ENCODE assay signal across 12 cellular contexts in genomic region chr14:99745307-99745951, GRCh38. TPM values are rescaled to one million over a fixed set of nuclear protein-coding genes. Genes with fewer than 3 reads are reported as not detected.
DNase-seq lines count a peak whose midpoint lies in the region; ATAC-seq, FAIRE-seq and TF ChIP-seq lines count a peak whose summit lies in the region.
"Had no signal": no experiment of that assay in that cellular context is flagged by ENCODE, and none has a peak within 500 bp of the region (broad histone marks: within the 10 kb centered on the region; RNA-seq: fewer than 3 reads in every experiment).

No MANE protein-coding gene starts in this region.

- TF ChIP-seq CTCF in astrocyte (IDR thresholded peaks at IDR 0.05; ENCODE audit: insufficient read depth, low read depth, low read length) = no peak

- H3K4me1 ChIP-seq in astrocyte (ENCODE audit: insufficient read depth, low read length) = peaks cover 37% of the 10 kb centered on the region
- peaks cover 90% of the 10 kb centered on the region for H3K4me1 ChIP-seq in stomach smooth muscle (ENCODE audit: control insufficient read depth, insufficient read depth, low read length)

- H3K4me3 ChIP-seq in astrocyte (ENCODE audit: insufficient read depth, low read depth, low read length) = no peak overlapping the region
- peak overlapping the region; percentile 27 to 58 for H3K4me3 ChIP-seq in stomach smooth muscle (ENCODE audit: low read length in 2 of 2)

- no peaks in the 10 kb centered on the region for H4K20me1 ChIP-seq in astrocyte (ENCODE audit: insufficient read depth, low read length)

- H3K27me3 Mint-ChIP-seq in astrocyte (ENCODE audit: low read depth, unreplicated experiment) = peaks cover 35% of the 10 kb centered on the region

- no peak for TF ChIP-seq POLR2A in GM12892 (IDR thresholded peaks at IDR 0.05; ENCODE audit: low read depth, low read length)

- H3K27me3 ChIP-seq in astrocyte (ENCODE audit: insufficient read depth, low read length) (no peaks in the 10 kb centered on the region), stomach smooth muscle (ENCODE audit: control insufficient read depth in 1 of 2, insufficient read depth in 2 of 2, low read length in 2 of 2) (no peaks in the 10 kb centered on the region)

- H3K79me2 ChIP-seq in astrocyte (ENCODE audit: insufficient read depth, low read length) = peaks cover 6% of the 10 kb centered on the region

- H3K9me3 Mint-ChIP-seq in astrocyte (ENCODE audit: unreplicated experiment) = no peaks in the 10 kb centered on the region

- H3K36me3 ChIP-seq in astrocyte (ENCODE audit: insufficient read depth, low read length) (no peaks in the 10 kb centered on the region), stomach smooth muscle (ENCODE audit: control insufficient read depth in 2 of 2, insufficient read depth in 2 of 2, low read length in 2 of 2) (peaks cover 0 to 3% of the 10 kb centered on the region in 2 donors)
- H3K36me3 ChIP-seq: WERI-Rb-1 had no signal

- no peak overlapping the region for H2AFZ ChIP-seq in astrocyte (ENCODE audit: low read depth, low read length)

- H3K27ac ChIP-seq in astrocyte (ENCODE audit: low read depth, low read length) (peak overlapping the region; percentile 94), stomach smooth muscle (ENCODE audit: low read length) (peak overlapping the region; percentile 91)
- H3K27ac ChIP-seq: KMS-11, WERI-Rb-1 had no signal

- H3K4me2 ChIP-seq in astrocyte (ENCODE audit: low read length) = peak overlapping the region; percentile 73
- H3K4me2 ChIP-seq: KMS-11 had no signal

- H3K36me3 Mint-ChIP-seq in astrocyte (ENCODE audit: low read depth, unreplicated experiment) = no peaks in the 10 kb centered on the region

- H3K4me1 Mint-ChIP-seq in astrocyte (ENCODE audit: low read depth, unreplicated experiment) = peaks cover 14% of the 10 kb centered on the region

- peak overlapping the region; percentile 79 for H3K9ac ChIP-seq in astrocyte (ENCODE audit: low read length)
- peak overlapping the region; percentile 39 to 47 for H3K9ac ChIP-seq in stomach smooth muscle (ENCODE audit: low read length in 2 of 2)
- H3K9ac ChIP-seq: KMS-11 had no signal

- DNase-seq in GM12892 (ENCODE audit: insufficient read length) = no peak
- DNase-seq in astrocyte (ENCODE audit: low read depth) = peak; percentile 95
- DNase-seq in hepatic stellate cell (ENCODE audit: low spot score) = peak; percentile 76
- no peak for DNase-seq in NCI-H128 (lab: John Stamatoyannopoulos, UW; ENCODE audit: unreplicated experiment)
- no peak for DNase-seq in NCI-H1436 (lab: John Stamatoyannopoulos, UW)
- DNase-seq: amygdala, H7, WERI-Rb-1 had no signal

- peak; percentile 80 for FAIRE-seq in GM12892 (lab: Jason Lieb, UNC)
- FAIRE-seq in astrocyte (lab: Jason Lieb, UNC) = no peak

- peak overlapping the region; percentile 84 for H3K27ac Mint-ChIP-seq in astrocyte (ENCODE audit: unreplicated experiment)

- H3K9me3 ChIP-seq in astrocyte (ENCODE audit: insufficient read depth, low read depth, low read length) (no peaks in the 10 kb centered on the region), stomach smooth muscle (ENCODE audit: control insufficient read depth in 2 of 2, low read length in 2 of 2) (no peaks in the 10 kb centered on the region)

- no peak for ATAC-seq in HG03439 (IDR thresholded peaks at IDR 0.05; ENCODE audit: unreplicated experiment)
- no peak for ATAC-seq in HG03095 (IDR thresholded peaks at IDR 0.05; ENCODE audit: unreplicated experiment)

- no peak overlapping the region for H3K4me3 Mint-ChIP-seq in astrocyte (ENCODE audit: unreplicated experiment)

RNA-seq across cellular contexts. Expression of gene EML1, which starts 47.8 kb away (rescaled TPM):
- polyA plus RNA-seq in GM12892 (2012; ENCODE audit: missing spikeins) = 0.19 TPM
- total RNA-seq in astrocyte = 17.1 and 23.5 TPM in 2 replicates

Comparison
In these comparisons a context has a peak if more than half of its experiments do, and no peak if none do; other contexts are left out.
1. DNase-seq: peak in astrocyte (single experiment) and hepatic stellate cell (single experiment); none in GM12892 (single experiment), NCI-H128 (single experiment) and NCI-H1436 (single experiment).